Comparison of ENCODE assay signal across 10 cellular contexts in the genomic region with DNA sequence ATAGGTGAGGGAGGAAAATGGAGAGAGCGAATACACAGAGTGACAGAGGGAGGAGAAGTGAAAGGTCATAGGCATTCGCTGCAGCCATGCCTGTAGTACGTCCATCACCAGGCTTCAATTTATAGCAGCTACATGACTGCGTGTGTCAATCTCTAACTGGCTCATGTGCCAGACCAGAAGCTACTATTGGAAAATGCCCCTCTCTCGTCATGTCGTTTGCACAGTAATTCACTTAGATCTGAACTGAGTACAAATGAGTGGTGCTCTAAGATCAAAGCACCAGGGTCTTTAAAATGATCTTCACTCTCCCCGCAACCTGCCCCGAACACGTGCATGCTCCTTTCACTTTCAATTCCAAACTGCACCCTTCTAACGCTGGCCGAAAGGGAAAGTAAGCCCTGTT. TPM values are rescaled to one million over a fixed set of nuclear protein-coding genes. Genes with fewer than 3 reads are reported as not detected.
DNase-seq lines count a peak whose midpoint lies in the region; ATAC-seq and TF ChIP-seq lines count a peak whose summit lies in the region.
"Had no signal": no experiment of that assay in that cellular context is flagged by ENCODE, and none has a peak within 500 bp of the region (broad histone marks: within the 10 kb centered on the region; RNA-seq: fewer than 3 reads in every experiment).

No MANE protein-coding gene starts in this region.

- no peak overlapping the region for H2AFZ ChIP-seq in ACC112 (ENCODE audit: low read length, unreplicated experiment)

- no peaks in the 10 kb centered on the region for H3K27me3 ChIP-seq in ACC112 (ENCODE audit: insufficient read depth, low read length)
- H3K27me3 ChIP-seq: ascending aorta had no signal

- peaks cover 11% of the 10 kb centered on the region for H3K4me1 ChIP-seq in ACC112 (ENCODE audit: control insufficient read depth, insufficient read depth, low read length, unreplicated experiment)
- H3K4me1 ChIP-seq: Caco-2 had no signal

- peak overlapping the region; percentile 47 to 92 (median 74) for H3K4me3 Mint-ChIP-seq in naive B cell

- H3K36me3 Mint-ChIP-seq in naive B cell, result peaks cover 0 to 23% of the 10 kb centered on the region in 2 donors

- peak; percentile 46 to 51 for ATAC-seq in naive B cell (ENCODE audit: low read depth in 2 of 2)
- no peak for ATAC-seq in GM19035 (IDR thresholded peaks at IDR 0.05; ENCODE audit: unreplicated experiment)

- H3K27ac Mint-ChIP-seq in naive B cell, result peak overlapping the region in 5 of 6 donors; percentile 1 to 84 (median 58)

- peak; percentile 40 for DNase-seq in NCI-H2196 (lab: John Stamatoyannopoulos, UW; ENCODE audit: unreplicated experiment)
- DNase-seq in activated naive CD4-positive, alpha-beta T cell treated with anti-CD3 and anti-CD28 coated beads, Interleukin-2, amount 50 U/mL, for 16 hours, result peak; percentile 49
- peak; percentile 4 for DNase-seq in naive B cell
- no peak for DNase-seq in inferior parietal cortex (ENCODE audit: extremely low spot score)
- no peak for DNase-seq in middle frontal gyrus (ENCODE audit: extremely low spot score, low spot score)
- DNase-seq in GM13977 (ENCODE audit: low spot score), result no peak
- DNase-seq: Caco-2 had no signal

- H3K4me3 ChIP-seq in ACC112 (ENCODE audit: low read depth, low read length), result peak overlapping the region; percentile 64
- H3K4me3 ChIP-seq: ascending aorta had no signal

- in situ Hi-C loops in GM13977 (cut with MboI; ENCODE audit: low pct_unique_long_range_greater_than_20kb, low sequenced_read_pairs, unreplicated experiment), result no loop called here

- no peak overlapping the region for H3K27ac ChIP-seq in ACC112 (ENCODE audit: low read depth, low read length)
- H3K27ac ChIP-seq: ascending aorta had no signal

- H3K27me3 Mint-ChIP-seq in naive B cell, result no peaks in the 10 kb centered on the region

- peaks cover 9% of the 10 kb centered on the region; the same call in 1 of the 2 replicates for H3K36me3 ChIP-seq in ACC112 (ENCODE audit: insufficient read depth, low read length)
- H3K36me3 ChIP-seq: ascending aorta had no signal

- no peak for TF ChIP-seq CTCF in GM13977 (IDR thresholded peaks at IDR 0.05; ENCODE audit: extremely low read depth, insufficient read depth, missing control alignments)

- no peaks in the 10 kb centered on the region for H3K79me2 ChIP-seq in ACC112 (ENCODE audit: control insufficient read depth, insufficient read depth, low read length, unreplicated experiment)

- H3K9me3 Mint-ChIP-seq in naive B cell, result peaks cover 5 to 41% (median 27%) of the 10 kb centered on the region in 7 donors

- H3K4me1 Mint-ChIP-seq in naive B cell, result peaks cover 0 to 6% (median 4%) of the 10 kb centered on the region in 3 donors

RNA-seq across cellular contexts. Expression of a gene that starts 51.3 kb away (rescaled TPM):
- polyA plus RNA-seq in naive B cell (ENCODE audit: low read depth in 6 of 6), result under 1 TPM; 0.08 to 0.91 (median 0.19) TPM

Comparison
In these comparisons a context has a peak if more than half of its experiments do, and no peak if none do; other contexts are left out.
1. DNase-seq: peak in NCI-H2196 (single experiment), activated naive CD4-positive, alpha-beta T cell treated with anti-CD3 and anti-CD28 coated beads, Interleukin-2, amount 50 U/mL, for 16 hours (single experiment) and naive B cell (single experiment); none in inferior parietal cortex (single experiment), middle frontal gyrus (single experiment) and GM13977 (single experiment).